3 cellular contexts compared by ENCODE assay signal in the genomic region with DNA sequence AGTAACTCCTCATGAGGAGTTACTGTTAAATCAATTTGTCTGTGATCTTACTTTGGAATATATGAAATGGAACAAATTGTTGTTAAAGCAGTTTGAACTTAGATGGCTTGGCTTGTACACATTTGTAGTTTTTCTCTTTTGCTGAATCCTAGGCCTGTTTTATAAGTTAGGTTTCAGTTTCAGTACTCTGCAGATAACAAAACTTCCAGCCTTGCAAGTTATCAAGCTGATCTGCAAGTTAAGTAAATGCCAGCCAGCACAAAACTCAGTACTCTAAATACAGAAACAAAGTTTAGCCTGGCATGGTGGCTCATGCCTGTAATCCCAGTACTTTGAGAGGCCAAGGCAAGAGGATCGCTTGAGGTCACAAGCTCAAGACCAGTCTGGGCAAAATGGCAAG.
TF ChIP-seq lines count a peak whose summit lies in the region.

No MANE protein-coding gene starts in this region.

TF ChIP-seq in GM23338, 12 proteins besides CTCF, POLR2A, EP300 and RAD21 (continues in another document):
- TF ChIP-seq EZH2phosphoT487 (IDR thresholded peaks at IDR 0.05; ENCODE audit: unreplicated experiment) (no peak), ZNF331 (CRISPR knock-in tag; IDR thresholded peaks at IDR 0.05; ENCODE audit: low read depth) (no peak), EZH2 (IDR thresholded peaks at IDR 0.05; ENCODE audit: low read depth, unreplicated experiment) (no peak), CREB1 (CRISPR knock-in tag; IDR thresholded peaks at IDR 0.05; ENCODE audit: low read depth) (no peak), POLR2AphosphoS5 (IDR thresholded peaks at IDR 0.05; ENCODE audit: low read depth) (no peak), STAT1 (IDR thresholded peaks at IDR 0.05; ENCODE audit: unreplicated experiment) (no peak), NANOG (IDR thresholded peaks at IDR 0.05; ENCODE audit: borderline replicate concordance) (no peak), ZNF114 (CRISPR knock-in tag; IDR thresholded peaks at IDR 0.05) (no peak), JUNB (IDR thresholded peaks at IDR 0.05; ENCODE audit: unreplicated experiment) (no peak)
- TF ChIP-seq, protein P1, sequence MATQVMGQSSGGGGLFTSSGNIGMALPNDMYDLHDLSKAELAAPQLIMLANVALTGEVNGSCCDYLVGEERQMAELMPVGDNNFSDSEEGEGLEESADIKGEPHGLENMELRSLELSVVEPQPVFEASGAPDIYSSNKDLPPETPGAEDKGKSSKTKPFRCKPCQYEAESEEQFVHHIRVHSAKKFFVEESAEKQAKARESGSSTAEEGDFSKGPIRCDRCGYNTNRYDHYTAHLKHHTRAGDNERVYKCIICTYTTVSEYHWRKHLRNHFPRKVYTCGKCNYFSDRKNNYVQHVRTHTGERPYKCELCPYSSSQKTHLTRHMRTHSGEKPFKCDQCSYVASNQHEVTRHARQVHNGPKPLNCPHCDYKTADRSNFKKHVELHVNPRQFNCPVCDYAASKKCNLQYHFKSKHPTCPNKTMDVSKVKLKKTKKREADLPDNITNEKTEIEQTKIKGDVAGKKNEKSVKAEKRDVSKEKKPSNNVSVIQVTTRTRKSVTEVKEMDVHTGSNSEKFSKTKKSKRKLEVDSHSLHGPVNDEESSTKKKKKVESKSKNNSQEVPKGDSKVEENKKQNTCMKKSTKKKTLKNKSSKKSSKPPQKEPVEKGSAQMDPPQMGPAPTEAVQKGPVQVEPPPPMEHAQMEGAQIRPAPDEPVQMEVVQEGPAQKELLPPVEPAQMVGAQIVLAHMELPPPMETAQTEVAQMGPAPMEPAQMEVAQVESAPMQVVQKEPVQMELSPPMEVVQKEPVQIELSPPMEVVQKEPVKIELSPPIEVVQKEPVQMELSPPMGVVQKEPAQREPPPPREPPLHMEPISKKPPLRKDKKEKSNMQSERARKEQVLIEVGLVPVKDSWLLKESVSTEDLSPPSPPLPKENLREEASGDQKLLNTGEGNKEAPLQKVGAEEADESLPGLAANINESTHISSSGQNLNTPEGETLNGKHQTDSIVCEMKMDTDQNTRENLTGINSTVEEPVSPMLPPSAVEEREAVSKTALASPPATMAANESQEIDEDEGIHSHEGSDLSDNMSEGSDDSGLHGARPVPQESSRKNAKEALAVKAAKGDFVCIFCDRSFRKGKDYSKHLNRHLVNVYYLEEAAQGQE (IDR thresholded peaks at IDR 0.05; ENCODE audit: unreplicated experiment), result no peak
- TF ChIP-seq, protein P2, sequence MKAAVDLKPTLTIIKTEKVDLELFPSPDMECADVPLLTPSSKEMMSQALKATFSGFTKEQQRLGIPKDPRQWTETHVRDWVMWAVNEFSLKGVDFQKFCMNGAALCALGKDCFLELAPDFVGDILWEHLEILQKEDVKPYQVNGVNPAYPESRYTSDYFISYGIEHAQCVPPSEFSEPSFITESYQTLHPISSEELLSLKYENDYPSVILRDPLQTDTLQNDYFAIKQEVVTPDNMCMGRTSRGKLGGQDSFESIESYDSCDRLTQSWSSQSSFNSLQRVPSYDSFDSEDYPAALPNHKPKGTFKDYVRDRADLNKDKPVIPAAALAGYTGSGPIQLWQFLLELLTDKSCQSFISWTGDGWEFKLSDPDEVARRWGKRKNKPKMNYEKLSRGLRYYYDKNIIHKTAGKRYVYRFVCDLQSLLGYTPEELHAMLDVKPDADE (IDR thresholded peaks at IDR 0.05), result no peak

TF ChIP-seq in GM12878, 131 proteins besides CTCF, POLR2A, EP300 and RAD21:
- TF ChIP-seq, protein P3, sequence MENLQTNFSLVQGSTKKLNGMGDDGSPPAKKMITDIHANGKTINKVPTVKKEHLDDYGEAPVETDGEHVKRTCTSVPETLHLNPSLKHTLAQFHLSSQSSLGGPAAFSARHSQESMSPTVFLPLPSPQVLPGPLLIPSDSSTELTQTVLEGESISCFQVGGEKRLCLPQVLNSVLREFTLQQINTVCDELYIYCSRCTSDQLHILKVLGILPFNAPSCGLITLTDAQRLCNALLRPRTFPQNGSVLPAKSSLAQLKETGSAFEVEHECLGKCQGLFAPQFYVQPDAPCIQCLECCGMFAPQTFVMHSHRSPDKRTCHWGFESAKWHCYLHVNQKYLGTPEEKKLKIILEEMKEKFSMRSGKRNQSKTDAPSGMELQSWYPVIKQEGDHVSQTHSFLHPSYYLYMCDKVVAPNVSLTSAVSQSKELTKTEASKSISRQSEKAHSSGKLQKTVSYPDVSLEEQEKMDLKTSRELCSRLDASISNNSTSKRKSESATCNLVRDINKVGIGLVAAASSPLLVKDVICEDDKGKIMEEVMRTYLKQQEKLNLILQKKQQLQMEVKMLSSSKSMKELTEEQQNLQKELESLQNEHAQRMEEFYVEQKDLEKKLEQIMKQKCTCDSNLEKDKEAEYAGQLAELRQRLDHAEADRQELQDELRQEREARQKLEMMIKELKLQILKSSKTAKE (IDR thresholded peaks at IDR 0.05; ENCODE audit: low read depth, poor library complexity, severe bottlenecking), result no peak
- TF ChIP-seq BCL11A (IDR thresholded peaks at IDR 0.05; ENCODE audit: low read depth, low read length) (no peak), POLR2AphosphoS5 (IDR thresholded peaks at IDR 0.05; ENCODE audit: low read length) (no peak), ETV6 (conservative IDR thresholded peaks at IDR 0.05 in 1 of 2, IDR thresholded peaks at IDR 0.05 in 1 of 2; ENCODE audit: borderline replicate concordance in 1 of 2, low read depth in 1 of 2) (no peak), YY1 (IDR thresholded peaks at IDR 0.05; ENCODE audit: low read depth, low read length) (no peak), NFXL1 (IDR thresholded peaks at IDR 0.05; ENCODE audit: borderline replicate concordance) (no peak), KDM1A (IDR thresholded peaks at IDR 0.05; ENCODE audit: borderline replicate concordance) (no peak), SMARCA5 (IDR thresholded peaks at IDR 0.05) (no peak), SIX5 (IDR thresholded peaks at IDR 0.05; ENCODE audit: low read depth, low read length, severe bottlenecking) (no peak)
- TF ChIP-seq, protein P4, sequence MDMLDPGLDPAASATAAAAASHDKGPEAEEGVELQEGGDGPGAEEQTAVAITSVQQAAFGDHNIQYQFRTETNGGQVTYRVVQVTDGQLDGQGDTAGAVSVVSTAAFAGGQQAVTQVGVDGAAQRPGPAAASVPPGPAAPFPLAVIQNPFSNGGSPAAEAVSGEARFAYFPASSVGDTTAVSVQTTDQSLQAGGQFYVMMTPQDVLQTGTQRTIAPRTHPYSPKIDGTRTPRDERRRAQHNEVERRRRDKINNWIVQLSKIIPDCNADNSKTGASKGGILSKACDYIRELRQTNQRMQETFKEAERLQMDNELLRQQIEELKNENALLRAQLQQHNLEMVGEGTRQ (IDR thresholded peaks at IDR 0.05; ENCODE audit: borderline replicate concordance, low read depth, low read length), result no peak

TF ChIP-seq in SK-N-SH, 30 proteins besides CTCF, POLR2A, EP300 and RAD21:
- TF ChIP-seq NFIC (IDR thresholded peaks at IDR 0.05; ENCODE audit: borderline replicate concordance) (no peak), RCOR1 (IDR thresholded peaks at IDR 0.05; ENCODE audit: low read length) (no peak), TAF1 (IDR thresholded peaks at IDR 0.05; ENCODE audit: borderline replicate concordance, low read depth, low read length) (no peak), NRF1 (IDR thresholded peaks at IDR 0.05; ENCODE audit: low read depth, low read length) (no peak), TEAD4 (IDR thresholded peaks at IDR 0.05; ENCODE audit: borderline replicate concordance, insufficient read depth) (no peak), SIN3A (IDR thresholded peaks at IDR 0.05; ENCODE audit: borderline replicate concordance, low read depth, low read length) (no peak), FOXM1 (IDR thresholded peaks at IDR 0.05; ENCODE audit: low read depth) (no peak), TCF12 (IDR thresholded peaks at IDR 0.05) (no peak), ELF1 (IDR thresholded peaks at IDR 0.05) (no peak), FOSL2 (IDR thresholded peaks at IDR 0.05; ENCODE audit: borderline replicate concordance, low read depth) (no peak), POLR2AphosphoS5 (IDR thresholded peaks at IDR 0.05; ENCODE audit: low read depth, low read length) (no peak), YY1 (IDR thresholded peaks at IDR 0.05; ENCODE audit: low read depth) (no peak)
- TF ChIP-seq, protein P1 (IDR thresholded peaks at IDR 0.05; ENCODE audit: low read depth, low read length), result no peak
- TF ChIP-seq, protein P5, sequence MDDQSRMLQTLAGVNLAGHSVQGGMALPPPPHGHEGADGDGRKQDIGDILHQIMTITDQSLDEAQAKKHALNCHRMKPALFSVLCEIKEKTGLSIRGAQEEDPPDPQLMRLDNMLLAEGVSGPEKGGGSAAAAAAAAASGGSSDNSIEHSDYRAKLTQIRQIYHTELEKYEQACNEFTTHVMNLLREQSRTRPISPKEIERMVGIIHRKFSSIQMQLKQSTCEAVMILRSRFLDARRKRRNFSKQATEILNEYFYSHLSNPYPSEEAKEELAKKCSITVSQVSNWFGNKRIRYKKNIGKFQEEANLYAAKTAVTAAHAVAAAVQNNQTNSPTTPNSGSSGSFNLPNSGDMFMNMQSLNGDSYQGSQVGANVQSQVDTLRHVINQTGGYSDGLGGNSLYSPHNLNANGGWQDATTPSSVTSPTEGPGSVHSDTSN (IDR thresholded peaks at IDR 0.05), result no peak
- TF ChIP-seq, protein P6, sequence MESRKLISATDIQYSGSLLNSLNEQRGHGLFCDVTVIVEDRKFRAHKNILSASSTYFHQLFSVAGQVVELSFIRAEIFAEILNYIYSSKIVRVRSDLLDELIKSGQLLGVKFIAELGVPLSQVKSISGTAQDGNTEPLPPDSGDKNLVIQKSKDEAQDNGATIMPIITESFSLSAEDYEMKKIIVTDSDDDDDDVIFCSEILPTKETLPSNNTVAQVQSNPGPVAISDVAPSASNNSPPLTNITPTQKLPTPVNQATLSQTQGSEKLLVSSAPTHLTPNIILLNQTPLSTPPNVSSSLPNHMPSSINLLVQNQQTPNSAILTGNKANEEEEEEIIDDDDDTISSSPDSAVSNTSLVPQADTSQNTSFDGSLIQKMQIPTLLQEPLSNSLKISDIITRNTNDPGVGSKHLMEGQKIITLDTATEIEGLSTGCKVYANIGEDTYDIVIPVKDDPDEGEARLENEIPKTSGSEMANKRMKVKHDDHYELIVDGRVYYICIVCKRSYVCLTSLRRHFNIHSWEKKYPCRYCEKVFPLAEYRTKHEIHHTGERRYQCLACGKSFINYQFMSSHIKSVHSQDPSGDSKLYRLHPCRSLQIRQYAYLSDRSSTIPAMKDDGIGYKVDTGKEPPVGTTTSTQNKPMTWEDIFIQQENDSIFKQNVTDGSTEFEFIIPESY (IDR thresholded peaks at IDR 0.05; ENCODE audit: borderline replicate concordance, low read depth), result no peak
- TF ChIP-seq, protein P7, sequence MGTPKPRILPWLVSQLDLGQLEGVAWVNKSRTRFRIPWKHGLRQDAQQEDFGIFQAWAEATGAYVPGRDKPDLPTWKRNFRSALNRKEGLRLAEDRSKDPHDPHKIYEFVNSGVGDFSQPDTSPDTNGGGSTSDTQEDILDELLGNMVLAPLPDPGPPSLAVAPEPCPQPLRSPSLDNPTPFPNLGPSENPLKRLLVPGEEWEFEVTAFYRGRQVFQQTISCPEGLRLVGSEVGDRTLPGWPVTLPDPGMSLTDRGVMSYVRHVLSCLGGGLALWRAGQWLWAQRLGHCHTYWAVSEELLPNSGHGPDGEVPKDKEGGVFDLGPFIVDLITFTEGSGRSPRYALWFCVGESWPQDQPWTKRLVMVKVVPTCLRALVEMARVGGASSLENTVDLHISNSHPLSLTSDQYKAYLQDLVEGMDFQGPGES (IDR thresholded peaks at IDR 0.05; ENCODE audit: low read depth, low read length), result no peak
- TF ChIP-seq, protein P8, sequence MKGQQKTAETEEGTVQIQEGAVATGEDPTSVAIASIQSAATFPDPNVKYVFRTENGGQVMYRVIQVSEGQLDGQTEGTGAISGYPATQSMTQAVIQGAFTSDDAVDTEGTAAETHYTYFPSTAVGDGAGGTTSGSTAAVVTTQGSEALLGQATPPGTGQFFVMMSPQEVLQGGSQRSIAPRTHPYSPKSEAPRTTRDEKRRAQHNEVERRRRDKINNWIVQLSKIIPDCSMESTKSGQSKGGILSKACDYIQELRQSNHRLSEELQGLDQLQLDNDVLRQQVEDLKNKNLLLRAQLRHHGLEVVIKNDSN (IDR thresholded peaks at IDR 0.05; ENCODE audit: borderline replicate concordance, low read depth), result no peak
- TF ChIP-seq, protein P9, sequence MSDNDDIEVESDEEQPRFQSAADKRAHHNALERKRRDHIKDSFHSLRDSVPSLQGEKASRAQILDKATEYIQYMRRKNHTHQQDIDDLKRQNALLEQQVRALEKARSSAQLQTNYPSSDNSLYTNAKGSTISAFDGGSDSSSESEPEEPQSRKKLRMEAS (IDR thresholded peaks at IDR 0.05; ENCODE audit: low read depth), result no peak
